ENCODE assay signal across 8 cellular contexts in genomic region chr10:96832721-96833219, GRCh38. TPM values are rescaled to one million over a fixed set of nuclear protein-coding genes. Genes with fewer than 3 reads are reported as not detected.
A peak's percentile ranks its signal among the peaks of the same experiment; 100 is the strongest.
DNase-seq lines count a peak whose midpoint lies in the region; ATAC-seq and TF ChIP-seq lines count a peak whose summit lies in the region.

No MANE protein-coding gene starts in this region.

- no peaks in the 10 kb centered on the region for H3K9me3 Mint-ChIP-seq in activated CD4-positive, alpha-beta T cell treated with anti-CD3 and anti-CD28 coated beads, Interleukin-2, amount 10 ng/mL, durations not matched to agents 7 days and 5 days

- peak overlapping the region; percentile 73 to 90 (median 88) for H3K27ac ChIP-seq in right lobe of liver

- H3K36me3 Mint-ChIP-seq in activated CD4-positive, alpha-beta T cell treated with anti-CD3 and anti-CD28 coated beads, Interleukin-2, amount 10 ng/mL, durations not matched to agents 7 days and 5 days (ENCODE audit: low read depth) = peaks cover 8% of the 10 kb centered on the region

- H3K27me3 ChIP-seq in right lobe of liver = no peaks in the 10 kb centered on the region

- H3K36me3 ChIP-seq in right lobe of liver = no peaks in the 10 kb centered on the region

- no peaks in the 10 kb centered on the region for H3K27me3 Mint-ChIP-seq in activated CD4-positive, alpha-beta T cell treated with anti-CD3 and anti-CD28 coated beads, Interleukin-2, amount 10 ng/mL, durations not matched to agents 7 days and 5 days

- no peak for TF ChIP-seq CTCF in right lobe of liver (IDR thresholded peaks at IDR 0.05)

- peak overlapping the region; percentile 85 for H3K27ac Mint-ChIP-seq in activated CD4-positive, alpha-beta T cell treated with anti-CD3 and anti-CD28 coated beads, Interleukin-2, amount 10 ng/mL, durations not matched to agents 7 days and 5 days

- no peaks in the 10 kb centered on the region for H3K9me3 ChIP-seq in right lobe of liver

- ATAC-seq in GM18519 (IDR thresholded peaks at IDR 0.05; ENCODE audit: low FRiP score, unreplicated experiment) (peak; percentile 47), HG03039 (IDR thresholded peaks at IDR 0.05; ENCODE audit: unreplicated experiment) (peak; percentile 58), right lobe of liver (peak; percentile 66 to 81 (median 75))

- peaks cover 48% of the 10 kb centered on the region for H3K4me1 Mint-ChIP-seq in activated CD4-positive, alpha-beta T cell treated with anti-CD3 and anti-CD28 coated beads, Interleukin-2, amount 10 ng/mL, durations not matched to agents 7 days and 5 days

- peak overlapping the region; percentile 76 for H3K4me3 Mint-ChIP-seq in activated CD4-positive, alpha-beta T cell treated with anti-CD3 and anti-CD28 coated beads, Interleukin-2, amount 10 ng/mL, durations not matched to agents 7 days and 5 days

- intact Hi-C loops in right lobe of liver (cut with DNase I) = no loop called here

- peak overlapping the region; percentile 70 to 83 (median 81) for H3K4me3 ChIP-seq in right lobe of liver

- DNase-seq in ACHN = peak; percentile 87
- peak; percentile 66 for DNase-seq in NCI-H2227 treated with DMSO at 0.1 percent for 48 hours (lab: John Stamatoyannopoulos, UW)
- peak; percentile 87 for DNase-seq in activated CD4-positive, alpha-beta T cell treated with anti-CD3 and anti-CD28 coated beads, Interleukin-2, amount 10 ng/mL, durations not matched to agents 7 days and 5 days
- DNase-seq in dermis blood vessel endothelial cell = peak; percentile 85
- peak; percentile 89 to 91 (median 90) for DNase-seq in right lobe of liver
- peak; percentile 86 for DNase-seq in stimulated activated CD4-positive, alpha-beta T cell treated with anti-CD3 and anti-CD28 coated beads, Interleukin-4, amount 100 ng/mL, for 1 hour

- CTCF ChIA-PET in activated CD4-positive, alpha-beta T cell treated with anti-CD3 and anti-CD28 coated beads, Interleukin-2, amount 10 ng/mL, durations not matched to agents 7 days and 5 days (lab: Charles Lee) = interaction anchor here (0.9 kb wide), 1 partner anchor 12 kb away, joined by 3 read pairs; no protein-coding TSS in a partner anchor

- H3K4me1 ChIP-seq in right lobe of liver = peaks cover 0 to 29% (median 6%) of the 10 kb centered on the region in 4 donors

- in situ Hi-C loops in ACHN (cut with HindIII; ENCODE audit: low pct_ligation_motif_present, low pct_unique_long_range_greater_than_20kb, low sequenced_read_pairs) = no loop called here

- under 1% methylated on average over 22 of the region's 72 CpGs for WGBS in right lobe of liver (ENCODE audit: insufficient coverage, low coverage, low lambda C conversion rate, missing lambda C conversion rate)

- POLR2A ChIA-PET in activated CD4-positive, alpha-beta T cell treated with anti-CD3 and anti-CD28 coated beads, Interleukin-2, amount 10 ng/mL, durations not matched to agents 7 days and 5 days (lab: Charles Lee) = no interaction called here

- TF ChIP-seq POLR2A in right lobe of liver (IDR thresholded peaks at IDR 0.05) = peak; percentile 46

RNA-seq across cellular contexts. Expression of gene LCOR, which starts 0.7 kb away (rescaled TPM):
- total RNA-seq in activated CD4-positive, alpha-beta T cell treated with anti-CD3 and anti-CD28 coated beads, Interleukin-2, amount 10 ng/mL, durations not matched to agents 7 days and 5 days = 10 to 100 TPM; 31.1 to 32.0 TPM
- total RNA-seq in dermis blood vessel endothelial cell = 14.8 and 23.8 TPM in 2 replicates
- total RNA-seq in right lobe of liver = 10 to 100 TPM in 5 of 6 experiments, 1 to 10 TPM in 1; 8.6 to 16.3 (median 12.9) TPM

Comparison
In these comparisons a context has a peak if more than half of its experiments do, and no peak if none do; other contexts are left out.
1. Peak in every context shown above with its lines: DNase-seq, ATAC-seq, H3K4me3 ChIP-seq and H3K27ac ChIP-seq.